Comparison of ENCODE assay signal across 10 cellular contexts in genomic region chr12:124543591-124544310, GRCh38. TPM values are rescaled to one million over a fixed set of nuclear protein-coding genes. Genes with fewer than 3 reads are reported as not detected.
DNase-seq lines count a peak whose midpoint lies in the region; ATAC-seq and TF ChIP-seq lines count a peak whose summit lies in the region.
"Had no signal": no experiment of that assay in that cellular context is flagged by ENCODE, and none has a peak within 500 bp of the region (broad histone marks: within the 10 kb centered on the region; RNA-seq: fewer than 3 reads in every experiment).

No MANE protein-coding gene starts in this region.

- H3K36me3 ChIP-seq in neural cell (ENCODE audit: insufficient read depth, low read length): no peaks in the 10 kb centered on the region
- H3K36me3 ChIP-seq: adrenal gland had no signal

- ATAC-seq in HG02759 (IDR thresholded peaks at IDR 0.05; ENCODE audit: unreplicated experiment): no peak

- H3K27ac Mint-ChIP-seq in activated T-helper 1 cell treated with anti-CD3 and anti-CD28 coated beads, Interleukin-12 subunit alpha, Interleukin-12 subunit beta, Interleukin-2, Interleukin-4 antibody, amounts not matched to agents 30 ng/mL and 10 ng/mL and 1 ng/mL, durations not matched to agents 14 hours and 24 hours and 36 hours: no peak overlapping the region

- no peaks in the 10 kb centered on the region for H3K9me3 Mint-ChIP-seq in activated T-helper 1 cell treated with anti-CD3 and anti-CD28 coated beads, Interleukin-12 subunit alpha, Interleukin-12 subunit beta, Interleukin-2, Interleukin-4 antibody, amounts not matched to agents 30 ng/mL and 10 ng/mL and 1 ng/mL, durations not matched to agents 14 hours and 24 hours and 36 hours

- no peak for TF ChIP-seq RAD21 in neural cell (conservative IDR thresholded peaks at IDR 0.05)

- peak overlapping the region; percentile 43 for H3K4me3 ChIP-seq in neural cell (ENCODE audit: low read length)
- H3K4me3 ChIP-seq: adrenal gland had no signal

- H4K20me1 ChIP-seq in neural cell (ENCODE audit: insufficient read depth): no peaks in the 10 kb centered on the region

- in situ Hi-C loops in Caki2 (cut with HindIII; ENCODE audit: low pct_unique_long_range_greater_than_20kb, low sequenced_read_pairs): no loop called here

- no peaks in the 10 kb centered on the region for H3K9me2 ChIP-seq in neural cell (ENCODE audit: insufficient read depth, low read length)

- H3K4me2 ChIP-seq in neural cell (ENCODE audit: low read length): no peak overlapping the region

- H3K36me3 Mint-ChIP-seq in activated T-helper 1 cell treated with anti-CD3 and anti-CD28 coated beads, Interleukin-12 subunit alpha, Interleukin-12 subunit beta, Interleukin-2, Interleukin-4 antibody, amounts not matched to agents 30 ng/mL and 10 ng/mL and 1 ng/mL, durations not matched to agents 14 hours and 24 hours and 36 hours (ENCODE audit: low read depth): peaks cover 6% of the 10 kb centered on the region

- H3K4me3 Mint-ChIP-seq in activated T-helper 1 cell treated with anti-CD3 and anti-CD28 coated beads, Interleukin-12 subunit alpha, Interleukin-12 subunit beta, Interleukin-2, Interleukin-4 antibody, amounts not matched to agents 30 ng/mL and 10 ng/mL and 1 ng/mL, durations not matched to agents 14 hours and 24 hours and 36 hours: no peak overlapping the region

- peak overlapping the region; percentile 38 for H3K9ac ChIP-seq in neural cell (ENCODE audit: low read length)

- H2AFZ ChIP-seq in neural cell (ENCODE audit: low read depth, low read length): no peak overlapping the region

- TF ChIP-seq CTCF in neural cell (IDR thresholded peaks at IDR 0.05; ENCODE audit: poor library complexity, severe bottlenecking): no peak

- no peaks in the 10 kb centered on the region for H3K27me3 ChIP-seq in neural cell (ENCODE audit: insufficient read depth, low read depth, low read length)
- H3K27me3 ChIP-seq: adrenal gland had no signal

- intact Hi-C loops in posterior vena cava (cut with DNase I): no loop called here
- intact Hi-C loops in activated T-helper 1 cell treated with anti-CD3 and anti-CD28 coated beads, Interleukin-12 subunit alpha, Interleukin-12 subunit beta, Interleukin-2, Interleukin-4 antibody, amounts not matched to agents 30 ng/mL and 10 ng/mL and 1 ng/mL, durations not matched to agents 14 hours and 24 hours and 36 hours (cut with micrococcal nuclease): loop anchor here (2.0 kb wide), 1 partner anchor 231 kb away; no protein-coding TSS in a partner anchor

- no peaks in the 10 kb centered on the region for H3K9me3 ChIP-seq in neural cell (ENCODE audit: low read length)
- H3K9me3 ChIP-seq: adrenal gland had no signal

- H3K27me3 Mint-ChIP-seq in activated T-helper 1 cell treated with anti-CD3 and anti-CD28 coated beads, Interleukin-12 subunit alpha, Interleukin-12 subunit beta, Interleukin-2, Interleukin-4 antibody, amounts not matched to agents 30 ng/mL and 10 ng/mL and 1 ng/mL, durations not matched to agents 14 hours and 24 hours and 36 hours (ENCODE audit: insufficient read depth): peaks cover 3% of the 10 kb centered on the region

- peaks cover 41% of the 10 kb centered on the region for H3K4me1 Mint-ChIP-seq in activated T-helper 1 cell treated with anti-CD3 and anti-CD28 coated beads, Interleukin-12 subunit alpha, Interleukin-12 subunit beta, Interleukin-2, Interleukin-4 antibody, amounts not matched to agents 30 ng/mL and 10 ng/mL and 1 ng/mL, durations not matched to agents 14 hours and 24 hours and 36 hours (ENCODE audit: low read depth)

- H3F3A ChIP-seq in neural cell (ENCODE audit: insufficient read depth, low read length, poor library complexity, severe bottlenecking): no peaks in the 10 kb centered on the region

- H3K79me2 ChIP-seq in neural cell (replicated peaks; ENCODE audit: insufficient read depth, low read length): peaks cover 34% of the 10 kb centered on the region

- H3K27ac ChIP-seq in caudate nucleus (ENCODE audit: low read depth, low read length) (peak overlapping the region; percentile 33), neural cell (ENCODE audit: low read length) (no peak overlapping the region)

- no peak for TF ChIP-seq EP300 in neural cell (conservative IDR thresholded peaks at IDR 0.05; ENCODE audit: poor library complexity, severe bottlenecking)

- DNase-seq in Caki2 (ENCODE audit: low read depth) (peak; percentile 77), NCI-H1105 (lab: John Stamatoyannopoulos, UW) (peak; percentile 66), caudate nucleus (lab: John Stamatoyannopoulos, UW) (peak in 1 of 61 donors; percentile 30), iPS-NIHi7 (ENCODE audit: extremely low spot score) (no peak), posterior vena cava (ENCODE audit: low spot score) (no peak)
- no peak for DNase-seq in activated T-helper 1 cell treated with anti-CD3 and anti-CD28 coated beads, Interleukin-12 subunit alpha, Interleukin-12 subunit beta, Interleukin-2, Interleukin-4 antibody, amounts not matched to agents 30 ng/mL and 10 ng/mL and 1 ng/mL, durations not matched to agents 14 hours and 24 hours and 36 hours (ENCODE audit: low spot score)
- DNase-seq: islet precursor cell had no signal

TF ChIP-seq in neural cell, 6 proteins besides CTCF, POLR2A, EP300 and RAD21:
- TF ChIP-seq TAF1 (IDR thresholded peaks at IDR 0.05; ENCODE audit: low read depth) (no peak), MXI1 (conservative IDR thresholded peaks at IDR 0.05; ENCODE audit: poor library complexity, severe bottlenecking) (no peak), REST (IDR thresholded peaks at IDR 0.05; ENCODE audit: borderline replicate concordance) (no peak), SMC3 (conservative IDR thresholded peaks at IDR 0.05; ENCODE audit: poor library complexity) (no peak), POLR2AphosphoS5 (IDR thresholded peaks at IDR 0.05) (no peak), EZH2 (IDR thresholded peaks at IDR 0.05; ENCODE audit: borderline replicate concordance, insufficient read depth, low read length, poor library complexity, severe bottlenecking) (no peak)

RNA-seq across cellular contexts. Expression of gene NCOR2, which starts 23.7 kb away (rescaled TPM):
- total RNA-seq in Caki2 (2014; rRNA removed; shearing (Covaris generic); ENCODE audit: low replicate concordance): 2.7 and 12.9 TPM in 2 replicates
- 2.8 and 4.8 TPM in 2 replicates for polyA plus RNA-seq in neural cell
- polyA minus RNA-seq in neural cell: 17.3 and 20.7 TPM in 2 replicates
- total RNA-seq in posterior vena cava: 100 to 1,000 TPM; 210 to 279 TPM
- 113 and 118 TPM in 2 replicates for total RNA-seq in activated T-helper 1 cell treated with anti-CD3 and anti-CD28 coated beads, Interleukin-12 subunit alpha, Interleukin-12 subunit beta, Interleukin-2, Interleukin-4 antibody, amounts not matched to agents 30 ng/mL and 10 ng/mL and 1 ng/mL, durations not matched to agents 14 hours and 24 hours and 36 hours

Comparison
In these comparisons a context has a peak if more than half of its experiments do, and no peak if none do; other contexts are left out.
1. DNase-seq: peak in Caki2 (single experiment) and NCI-H1105 (single experiment); none in iPS-NIHi7 (single experiment), posterior vena cava (single experiment) and activated T-helper 1 cell treated with anti-CD3 and anti-CD28 coated beads, Interleukin-12 subunit alpha, Interleukin-12 subunit beta, Interleukin-2, Interleukin-4 antibody, amounts not matched to agents 30 ng/mL and 10 ng/mL and 1 ng/mL, durations not matched to agents 14 hours and 24 hours and 36 hours (single experiment).